Comparison of ENCODE assay signal across 1 cellular context in the genomic region with DNA sequence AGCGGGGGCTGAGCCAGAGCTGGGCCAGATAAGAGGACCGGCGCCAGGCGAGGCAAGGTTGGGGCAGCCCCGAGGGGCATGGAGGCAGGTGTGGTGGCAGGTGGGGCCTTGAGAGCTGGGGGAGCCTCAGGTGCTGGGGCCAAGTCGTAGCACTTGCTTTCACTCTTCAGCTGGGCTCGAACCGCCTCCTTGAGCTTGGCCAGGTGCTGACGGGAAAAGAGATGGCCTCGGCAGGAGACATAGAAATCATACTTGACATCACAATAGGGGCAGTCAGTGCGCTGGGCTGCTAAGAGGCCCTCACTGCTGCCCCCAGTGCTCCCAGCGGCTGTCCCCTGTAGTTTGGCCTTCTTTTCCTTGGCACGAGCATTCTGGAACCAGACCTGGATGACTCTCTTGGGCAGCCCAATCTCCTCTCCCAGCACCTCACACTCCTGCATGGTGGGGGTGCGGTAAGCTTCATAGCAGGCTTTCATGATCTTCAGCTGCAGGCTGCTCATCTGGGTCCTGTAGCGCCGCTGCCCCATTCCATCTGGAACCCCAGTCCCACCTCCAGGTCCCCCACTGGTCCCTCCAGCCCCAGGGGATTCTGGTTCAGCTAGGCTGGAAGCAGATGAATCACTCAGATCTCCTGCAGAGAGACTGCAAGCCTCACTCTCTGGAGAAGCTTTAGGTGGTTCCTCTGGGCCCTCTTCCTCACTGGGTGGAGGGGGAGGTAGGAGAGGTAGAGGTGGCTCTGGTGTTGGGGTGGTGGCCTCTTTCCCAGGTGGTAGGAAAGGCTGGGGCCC.
TF ChIP-seq lines count a peak whose summit lies in the region.

No MANE protein-coding gene starts in this region.

TF ChIP-seq in HEK293, 187 proteins besides CTCF, POLR2A, EP300 and RAD21 (continued from another document):
- TF ChIP-seq, protein P1, sequence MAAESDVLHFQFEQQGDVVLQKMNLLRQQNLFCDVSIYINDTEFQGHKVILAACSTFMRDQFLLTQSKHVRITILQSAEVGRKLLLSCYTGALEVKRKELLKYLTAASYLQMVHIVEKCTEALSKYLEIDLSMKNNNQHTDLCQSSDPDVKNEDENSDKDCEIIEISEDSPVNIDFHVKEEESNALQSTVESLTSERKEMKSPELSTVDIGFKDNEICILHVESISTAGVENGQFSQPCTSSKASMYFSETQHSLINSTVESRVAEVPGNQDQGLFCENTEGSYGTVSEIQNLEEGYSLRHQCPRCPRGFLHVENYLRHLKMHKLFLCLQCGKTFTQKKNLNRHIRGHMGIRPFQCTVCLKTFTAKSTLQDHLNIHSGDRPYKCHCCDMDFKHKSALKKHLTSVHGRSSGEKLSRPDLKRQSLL (tag by site-specific recombination; IDR thresholded peaks at IDR 0.05): no peak
- TF ChIP-seq ZNF623 (tag by site-specific recombination; IDR thresholded peaks at IDR 0.05) (no peak), ZNF324 (tag by site-specific recombination; IDR thresholded peaks at IDR 0.05) (no peak), GLIS1 (tag by site-specific recombination; IDR thresholded peaks at IDR 0.05) (peak; percentile 72), ZNF121 (tag by site-specific recombination; IDR thresholded peaks at IDR 0.05) (no peak), ZFP37 (tag by site-specific recombination; IDR thresholded peaks at IDR 0.05) (no peak), ZNF596 (tag by site-specific recombination; IDR thresholded peaks at IDR 0.05) (no peak), IKZF3 (tag by site-specific recombination; IDR thresholded peaks at IDR 0.05) (no peak)
